8 cellular contexts compared by ENCODE assay signal in the genomic region with DNA sequence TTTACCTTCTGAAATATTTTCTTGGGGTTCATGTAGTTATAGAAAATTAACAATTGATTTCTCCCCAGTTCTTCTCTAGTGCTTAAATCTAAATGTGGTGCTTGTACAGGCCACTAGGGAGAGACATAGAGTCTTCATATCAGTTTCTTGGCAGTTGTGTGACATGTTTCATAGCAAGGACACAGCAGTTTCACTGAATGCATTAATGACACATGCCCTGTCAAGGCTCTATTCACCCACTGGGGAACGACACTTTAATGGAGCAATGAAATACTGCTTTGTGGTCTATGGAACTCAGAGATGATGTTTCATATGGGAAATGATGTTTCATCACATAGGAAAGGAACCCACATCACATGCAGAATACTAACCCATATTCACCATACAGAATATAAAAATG. TPM values are rescaled to one million over a fixed set of nuclear protein-coding genes. Genes with fewer than 3 reads are reported as not detected.
A peak's percentile ranks its signal among the peaks of the same experiment; 100 is the strongest.
DNase-seq lines count a peak whose midpoint lies in the region; ATAC-seq, FAIRE-seq and TF ChIP-seq lines count a peak whose summit lies in the region.

No MANE protein-coding gene starts in this region.

- H3K9me3 ChIP-seq in gastrocnemius medialis, result no peaks in the 10 kb centered on the region

- ATAC-seq in HG03378 (IDR thresholded peaks at IDR 0.05; ENCODE audit: unreplicated experiment), result peak; percentile 79
- peak; percentile 21 to 62 for ATAC-seq in gastrocnemius medialis
- no peak for ATAC-seq in HG02588 (IDR thresholded peaks at IDR 0.05; ENCODE audit: unreplicated experiment)

- DNase-seq in Caki2 (ENCODE audit: low read depth) (peak; percentile 73), GM19239 (ENCODE audit: insufficient read length, low spot score) (peak; percentile 34), RPMI8226 (peak; percentile 10), fibroblast of peridontal ligament (ENCODE audit: extremely low read depth) (peak; percentile 78), gastrocnemius medialis (no peak), NCI-H187 (lab: John Stamatoyannopoulos, UW) (no peak)

- H3K27me3 ChIP-seq in gastrocnemius medialis, result no peaks in the 10 kb centered on the region

- FAIRE-seq in GM19239 (lab: Jason Lieb, UNC), result peak; percentile 80

- intact Hi-C loops in gastrocnemius medialis (cut with DNase I; ENCODE audit: low total_unique reads), result loop anchor here (10.0 kb wide), 2 partner anchors 215 to 415 kb away; no protein-coding TSS in a partner anchor

- no peaks in the 10 kb centered on the region for H3K36me3 ChIP-seq in gastrocnemius medialis

- in situ Hi-C loops in Caki2 (cut with HindIII; ENCODE audit: low pct_unique_long_range_greater_than_20kb, low sequenced_read_pairs) (no loop called here), gastrocnemius medialis (cut with MboI; ENCODE audit: low sequenced_read_pairs in 4 of 4) (no loop called here)

- no peak for TF ChIP-seq POLR2A in gastrocnemius medialis (IDR thresholded peaks at IDR 0.05)

- H3K27ac ChIP-seq in gastrocnemius medialis, result peak overlapping the region in 1 of 4 donors; percentile 2

- peaks cover 5 to 7% of the 10 kb centered on the region in 2 donors for H3K4me1 ChIP-seq in gastrocnemius medialis

- peak in 4 of 5 experiments; percentile 39 to 53 (median 51) for TF ChIP-seq CTCF in gastrocnemius medialis (IDR thresholded peaks at IDR 0.05 in 4 of 5, conservative IDR thresholded peaks at IDR 0.05 in 1 of 5)

- no peak overlapping the region for H3K4me3 ChIP-seq in gastrocnemius medialis

RNA-seq across cellular contexts. Expression of a gene that starts 2.8 kb away (rescaled TPM):
- total RNA-seq in Caki2 (2014; rRNA removed; shearing (Covaris generic); ENCODE audit: low replicate concordance), result 14.4 and 16.0 TPM in 2 replicates
- 1 to 10 TPM; 1.1 to 2.9 (median 2.3) TPM for total RNA-seq in gastrocnemius medialis

Comparison
In these comparisons a context has a peak if more than half of its experiments do, and no peak if none do; other contexts are left out.
1. DNase-seq: peak in Caki2 (single experiment), GM19239 (single experiment), RPMI8226 (single experiment) and fibroblast of peridontal ligament (single experiment); none in gastrocnemius medialis (0 of 2) and NCI-H187 (0 of 2).